1 cellular context compared by ENCODE assay signal in genomic region chr10:73730153-73730906, GRCh38.
A peak's percentile ranks its signal among the peaks of the same experiment; 100 is the strongest.
TF ChIP-seq lines count a peak whose summit lies in the region.

No MANE protein-coding gene starts in this region.

TF ChIP-seq in HepG2, 621 proteins besides CTCF, POLR2A, EP300 and RAD21 (continued from another document and continues in another):
- peak; percentile 93 for TF ChIP-seq YEATS2 (CRISPR knock-in tag; IDR thresholded peaks at IDR 0.05; ENCODE audit: borderline replicate concordance)
- no peak for TF ChIP-seq ZBTB21 (CRISPR knock-in tag; IDR thresholded peaks at IDR 0.05)
- TF ChIP-seq ZNF710 (CRISPR knock-in tag; IDR thresholded peaks at IDR 0.05; ENCODE audit: borderline replicate concordance) = peak; percentile 87; the same call in 1 of the 2 replicates
- no peak for TF ChIP-seq THYN1 (CRISPR knock-in tag; IDR thresholded peaks at IDR 0.05; ENCODE audit: borderline replicate concordance, low read depth)
- TF ChIP-seq SKI (IDR thresholded peaks at IDR 0.05; ENCODE audit: partially characterized antibody) = peak; percentile 53
- TF ChIP-seq, protein P1, sequence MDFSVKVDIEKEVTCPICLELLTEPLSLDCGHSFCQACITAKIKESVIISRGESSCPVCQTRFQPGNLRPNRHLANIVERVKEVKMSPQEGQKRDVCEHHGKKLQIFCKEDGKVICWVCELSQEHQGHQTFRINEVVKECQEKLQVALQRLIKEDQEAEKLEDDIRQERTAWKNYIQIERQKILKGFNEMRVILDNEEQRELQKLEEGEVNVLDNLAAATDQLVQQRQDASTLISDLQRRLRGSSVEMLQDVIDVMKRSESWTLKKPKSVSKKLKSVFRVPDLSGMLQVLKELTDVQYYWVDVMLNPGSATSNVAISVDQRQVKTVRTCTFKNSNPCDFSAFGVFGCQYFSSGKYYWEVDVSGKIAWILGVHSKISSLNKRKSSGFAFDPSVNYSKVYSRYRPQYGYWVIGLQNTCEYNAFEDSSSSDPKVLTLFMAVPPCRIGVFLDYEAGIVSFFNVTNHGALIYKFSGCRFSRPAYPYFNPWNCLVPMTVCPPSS (IDR thresholded peaks at IDR 0.05) = no peak
- TF ChIP-seq ZNF337 (CRISPR knock-in tag; IDR thresholded peaks at IDR 0.05; ENCODE audit: borderline replicate concordance, low read depth) = 0 out of 2 replicates have a peak, but pooled peaks have one; percentile 48
- TF ChIP-seq, protein P2, sequence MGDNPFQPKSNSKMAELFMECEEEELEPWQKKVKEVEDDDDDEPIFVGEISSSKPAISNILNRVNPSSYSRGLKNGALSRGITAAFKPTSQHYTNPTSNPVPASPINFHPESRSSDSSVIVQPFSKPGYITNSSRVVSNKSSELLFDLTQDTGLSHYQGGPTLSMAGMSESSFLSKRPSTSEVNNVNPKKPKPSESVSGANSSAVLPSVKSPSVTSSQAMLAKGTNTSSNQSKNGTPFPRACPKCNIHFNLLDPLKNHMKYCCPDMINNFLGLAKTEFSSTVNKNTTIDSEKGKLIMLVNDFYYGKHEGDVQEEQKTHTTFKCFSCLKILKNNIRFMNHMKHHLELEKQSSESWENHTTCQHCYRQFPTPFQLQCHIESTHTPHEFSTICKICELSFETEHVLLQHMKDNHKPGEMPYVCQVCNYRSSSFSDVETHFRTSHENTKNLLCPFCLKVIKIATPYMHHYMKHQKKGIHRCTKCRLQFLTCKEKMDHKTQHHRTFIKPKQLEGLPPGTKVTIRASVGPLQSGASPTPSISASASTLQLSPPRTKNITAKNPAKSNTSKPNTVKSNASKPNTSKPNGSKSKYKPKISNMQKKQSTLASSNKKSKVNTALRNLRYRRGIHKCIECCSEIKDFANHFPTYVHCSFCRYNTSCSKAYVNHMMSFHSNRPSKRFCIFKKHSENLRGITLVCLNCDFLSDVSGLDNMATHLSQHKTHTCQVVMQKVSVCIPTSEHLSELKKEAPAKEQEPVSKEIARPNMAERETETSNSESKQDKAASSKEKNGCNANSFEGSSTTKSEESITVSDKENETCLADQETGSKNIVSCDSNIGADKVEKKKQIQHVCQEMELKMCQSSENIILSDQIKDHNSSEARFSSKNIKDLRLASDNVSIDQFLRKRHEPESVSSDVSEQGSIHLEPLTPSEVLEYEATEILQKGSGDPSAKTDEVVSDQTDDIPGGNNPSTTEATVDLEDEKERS (CRISPR knock-in tag; IDR thresholded peaks at IDR 0.05) = no peak
- no peak for TF ChIP-seq BRF2 (CRISPR knock-in tag; IDR thresholded peaks at IDR 0.05)
- TF ChIP-seq ZNF3 (CRISPR knock-in tag; IDR thresholded peaks at IDR 0.05) = no peak
- peak; percentile 93 for TF ChIP-seq ZNF746 (CRISPR knock-in tag; IDR thresholded peaks at IDR 0.05)
- TF ChIP-seq MYPOP (CRISPR knock-in tag; IDR thresholded peaks at IDR 0.05) = peak; percentile 87
- peak; percentile 90 for TF ChIP-seq ZFAT (CRISPR knock-in tag; conservative IDR thresholded peaks at IDR 0.05)
- TF ChIP-seq ZC3H13 (CRISPR knock-in tag; IDR thresholded peaks at IDR 0.05) = peak; percentile 66; the same call in 1 of the 2 replicates
- TF ChIP-seq YY1 (IDR thresholded peaks at IDR 0.05; ENCODE audit: insufficient read depth, insufficient replicate concordance, low read depth, low read length) = peak; percentile 66
- no peak for TF ChIP-seq KAT2B (IDR thresholded peaks at IDR 0.05; ENCODE audit: borderline replicate concordance, low read depth, low read length)
- TF ChIP-seq ZNF317 (CRISPR knock-in tag; IDR thresholded peaks at IDR 0.05) = peak; percentile 84
- TF ChIP-seq, protein P3, sequence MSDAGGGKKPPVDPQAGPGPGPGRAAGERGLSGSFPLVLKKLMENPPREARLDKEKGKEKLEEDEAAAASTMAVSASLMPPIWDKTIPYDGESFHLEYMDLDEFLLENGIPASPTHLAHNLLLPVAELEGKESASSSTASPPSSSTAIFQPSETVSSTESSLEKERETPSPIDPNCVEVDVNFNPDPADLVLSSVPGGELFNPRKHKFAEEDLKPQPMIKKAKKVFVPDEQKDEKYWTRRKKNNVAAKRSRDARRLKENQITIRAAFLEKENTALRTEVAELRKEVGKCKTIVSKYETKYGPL (CRISPR knock-in tag; IDR thresholded peaks at IDR 0.05) = 0 out of 2 replicates have a peak, but pooled peaks have one; percentile 13
- no peak for TF ChIP-seq SP140L (CRISPR knock-in tag; IDR thresholded peaks at IDR 0.05; ENCODE audit: borderline replicate concordance)
- no peak for TF ChIP-seq CREB3 (CRISPR knock-in tag; IDR thresholded peaks at IDR 0.05)
- no peak for TF ChIP-seq PCBP2 (optimal IDR thresholded peaks at IDR 0.05; ENCODE audit: low read depth, low read length, poor library complexity, severe bottlenecking)
- peak; percentile 88 for TF ChIP-seq ESRRA (CRISPR knock-in tag; IDR thresholded peaks at IDR 0.05; ENCODE audit: low read depth)
- TF ChIP-seq ZNF414 (CRISPR knock-in tag; IDR thresholded peaks at IDR 0.05) = peak; percentile 73; the same call in 1 of the 2 replicates
- TF ChIP-seq IRF2 (CRISPR knock-in tag; IDR thresholded peaks at IDR 0.05) = peak; percentile 93
- no peak for TF ChIP-seq ZNF570 (CRISPR knock-in tag; IDR thresholded peaks at IDR 0.05; ENCODE audit: borderline replicate concordance)
- TF ChIP-seq HNRNPUL1 (IDR thresholded peaks at IDR 0.05; ENCODE audit: low read depth, low read length) = no peak
- TF ChIP-seq IKZF4 (CRISPR knock-in tag; IDR thresholded peaks at IDR 0.05; ENCODE audit: borderline replicate concordance, low read depth, not compliant biosample characterization) = no peak
- TF ChIP-seq ATM (IDR thresholded peaks at IDR 0.05; ENCODE audit: borderline replicate concordance) = no peak
- TF ChIP-seq FOXK1 (CRISPR knock-in tag; IDR thresholded peaks at IDR 0.05; ENCODE audit: borderline replicate concordance, low read depth) = peak; percentile 79
- TF ChIP-seq ZNF256 (CRISPR knock-in tag; conservative IDR thresholded peaks at IDR 0.05) = 0 out of 2 replicates have a peak, but pooled peaks have one; percentile 27
- no peak for TF ChIP-seq JUND (CRISPR knock-in tag; IDR thresholded peaks at IDR 0.05)
- TF ChIP-seq NKX3-1 (CRISPR knock-in tag; IDR thresholded peaks at IDR 0.05) = no peak
- TF ChIP-seq XRCC5 (optimal IDR thresholded peaks at IDR 0.05; ENCODE audit: low read length) = peak; percentile 87
- peak; percentile 77; the same call in 1 of the 2 replicates for TF ChIP-seq SMAD1 (CRISPR knock-in tag; IDR thresholded peaks at IDR 0.05; ENCODE audit: borderline replicate concordance, low read depth)
- TF ChIP-seq ZNF691 (CRISPR knock-in tag; IDR thresholded peaks at IDR 0.05; ENCODE audit: borderline replicate concordance, low read depth) = peak; percentile 84; the same call in 1 of the 2 replicates
- TF ChIP-seq NFATC3 (CRISPR knock-in tag; IDR thresholded peaks at IDR 0.05) = peak; percentile 54; the same call in 1 of the 2 replicates
- TF ChIP-seq GABPB1 (CRISPR knock-in tag; IDR thresholded peaks at IDR 0.05) = peak; percentile 100
- 0 out of 2 replicates have a peak, but pooled peaks have one; percentile 55 for TF ChIP-seq ZNF761 (CRISPR knock-in tag; conservative IDR thresholded peaks at IDR 0.05)
- TF ChIP-seq RXRA (CRISPR knock-in tag; IDR thresholded peaks at IDR 0.05) = peak; percentile 76
- TF ChIP-seq ZNF136 (CRISPR knock-in tag; IDR thresholded peaks at IDR 0.05; ENCODE audit: low read depth) = 0 out of 2 replicates have a peak, but pooled peaks have one; percentile 66
- TF ChIP-seq KDM4B (CRISPR knock-in tag; IDR thresholded peaks at IDR 0.05) = no peak
- TF ChIP-seq FOXA3 (CRISPR knock-in tag; IDR thresholded peaks at IDR 0.05) = peak; percentile 64
- TF ChIP-seq XBP1 (CRISPR knock-in tag; IDR thresholded peaks at IDR 0.05) = no peak
- peak in 1 of 2 experiments; percentile 67; a peak in 1 of 4 replicates for TF ChIP-seq REST (IDR thresholded peaks at IDR 0.05; ENCODE audit: borderline replicate concordance in 1 of 2, low read depth in 1 of 2, low read length in 2 of 2)
- TF ChIP-seq SNRNP70 (IDR thresholded peaks at IDR 0.05; ENCODE audit: low read depth, low read length) = no peak
- no peak for TF ChIP-seq SMARCE1 (IDR thresholded peaks at IDR 0.05; ENCODE audit: borderline replicate concordance)
